Comparison of ENCODE assay signal across 31 cellular contexts in the genomic region with DNA sequence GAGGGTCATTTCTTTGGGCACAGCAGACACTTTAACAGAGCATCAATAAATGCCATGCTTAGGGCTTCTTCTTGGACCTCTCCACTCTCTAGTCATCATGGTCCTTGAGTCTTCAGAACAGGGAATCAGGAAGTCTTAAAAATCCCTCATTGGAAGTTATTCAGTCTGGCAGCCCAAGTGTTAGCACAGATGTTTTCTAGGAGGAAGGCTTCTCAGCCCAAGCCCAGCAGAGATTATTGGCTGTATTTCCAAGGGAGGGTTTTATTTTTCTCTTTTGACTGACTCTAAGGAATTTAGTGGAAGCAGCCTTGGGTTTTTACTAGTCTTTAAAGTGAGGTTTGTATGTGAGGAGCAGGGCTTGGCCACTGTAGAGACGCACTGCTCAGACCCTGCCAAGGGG.
"Had no signal": no experiment of that assay in that cellular context is flagged by ENCODE, and none has a peak within 500 bp of the region (broad histone marks: within the 10 kb centered on the region; RNA-seq: fewer than 3 reads in every experiment).

No MANE protein-coding gene starts in this region.

- H3K36me3 ChIP-seq: breast epithelium had no signal

- H3K4me1 ChIP-seq: adrenal gland, breast epithelium, esophagus muscularis mucosa had no signal

- H3K27me3 ChIP-seq: adrenal gland, breast epithelium, esophagus muscularis mucosa had no signal

- H3K27me3 Mint-ChIP-seq: activated CD4-positive, alpha-beta memory T cell treated with anti-CD3 and anti-CD28 coated beads, Interleukin-2, amount 10 ng/mL, durations not matched to agents 7 days and 5 days; activated CD4-positive, alpha-beta T cell treated with anti-CD3 and anti-CD28 coated beads, Interleukin-2, amount 10 ng/mL, durations not matched to agents 7 days and 5 days; activated naive CD8-positive, alpha-beta T cell; activated T-cell treated with anti-CD3 and anti-CD28 coated beads, Interleukin-2, amount 50 U/mL, for 24 hours; activated T-helper 17 cell treated with anti-CD3 and anti-CD28 coated beads, Interleukin-2, amount 50 U/mL, for 72 hours; brain; effector memory CD8-positive, alpha-beta T cell had no signal

- H3K4me1 Mint-ChIP-seq: activated CD4-positive, alpha-beta memory T cell treated with anti-CD3 and anti-CD28 coated beads, Interleukin-2, amount 10 ng/mL, durations not matched to agents 7 days and 5 days; activated CD4-positive, alpha-beta T cell treated with anti-CD3 and anti-CD28 coated beads, Interleukin-2, amount 10 ng/mL, durations not matched to agents 7 days and 5 days; activated T-helper 17 cell treated with anti-CD3 and anti-CD28 coated beads, Interleukin-2, amount 50 U/mL, for 72 hours; WTC11 had no signal

- H3K9me3 Mint-ChIP-seq: activated CD4-positive, alpha-beta memory T cell treated with anti-CD3 and anti-CD28 coated beads, Interleukin-2, amount 10 ng/mL, durations not matched to agents 7 days and 5 days; activated CD4-positive, alpha-beta T cell treated with anti-CD3 and anti-CD28 coated beads, Interleukin-2, amount 10 ng/mL, durations not matched to agents 7 days and 5 days; activated T-cell treated with anti-CD3 and anti-CD28 coated beads, Interleukin-2, amount 50 U/mL, for 24 hours; activated T-helper 17 cell treated with anti-CD3 and anti-CD28 coated beads, Interleukin-2, amount 50 U/mL, for 72 hours; brain; effector memory CD8-positive, alpha-beta T cell; WTC11 had no signal

- H3K27ac ChIP-seq: adrenal gland, breast epithelium, esophagus muscularis mucosa, VCaP had no signal

- DNase-seq: activated CD4-positive, alpha-beta memory T cell treated with anti-CD3 and anti-CD28 coated beads, Interleukin-2, amount 10 ng/mL, durations not matched to agents 7 days and 5 days; activated CD4-positive, alpha-beta T cell treated with anti-CD3 and anti-CD28 coated beads for 1 hour; activated CD4-positive, alpha-beta T cell treated with anti-CD3 and anti-CD28 coated beads for 4 hours; activated CD4-positive, alpha-beta T cell treated with anti-CD3 and anti-CD28 coated beads, Interleukin-2, amount 10 ng/mL, durations not matched to agents 7 days and 5 days; activated CD4-positive, alpha-beta T cell treated with anti-CD3 and anti-CD28 coated beads, Interleukin-2, amount 50 U/mL, for 4 hours; activated CD8-positive, alpha-beta memory T cell treated with anti-CD3 and anti-CD28 coated beads, Interleukin-2, amount 50 U/mL, for 48 hours; activated effector memory CD4-positive, alpha-beta T cell treated with Interleukin-2 at 50 U/mL for 16 hours; activated gamma-delta T cell treated with Interleukin-2 at 50 U/mL for 16 hours; activated naive CD4-positive, alpha-beta T cell treated with anti-CD3 and anti-CD28 coated beads, Interleukin-2, amount 50 U/mL, for 16 hours; activated naive CD4-positive, alpha-beta T cell treated with Interleukin-2 at 50 U/mL for 16 hours; activated T-cell treated with anti-CD3 and anti-CD28 coated beads for 4 hours; activated T-cell treated with anti-CD3 and anti-CD28 coated beads, Interleukin-2, amount 50 U/mL, for 24 hours; adrenal gland; amygdala; aorta; caudate nucleus; cortex of kidney; dermis blood vessel endothelial cell; effector CD4-positive, alpha-beta T cell; effector memory CD8-positive, alpha-beta T cell; erythroblast; foreskin fibroblast; head of caudate nucleus; T-helper 2 cell had no signal

- H3K27ac Mint-ChIP-seq: activated CD4-positive, alpha-beta memory T cell treated with anti-CD3 and anti-CD28 coated beads, Interleukin-2, amount 10 ng/mL, durations not matched to agents 7 days and 5 days; activated CD4-positive, alpha-beta T cell treated with anti-CD3 and anti-CD28 coated beads, Interleukin-2, amount 10 ng/mL, durations not matched to agents 7 days and 5 days; activated naive CD8-positive, alpha-beta T cell; activated T-cell treated with anti-CD3 and anti-CD28 coated beads, Interleukin-2, amount 50 U/mL, for 24 hours; activated T-helper 17 cell treated with anti-CD3 and anti-CD28 coated beads, Interleukin-2, amount 50 U/mL, for 72 hours; brain; effector memory CD8-positive, alpha-beta T cell; WTC11 had no signal

- H3K4me3 Mint-ChIP-seq: activated CD4-positive, alpha-beta memory T cell treated with anti-CD3 and anti-CD28 coated beads, Interleukin-2, amount 10 ng/mL, durations not matched to agents 7 days and 5 days; activated CD4-positive, alpha-beta T cell treated with anti-CD3 and anti-CD28 coated beads, Interleukin-2, amount 10 ng/mL, durations not matched to agents 7 days and 5 days; activated naive CD8-positive, alpha-beta T cell; activated T-cell treated with anti-CD3 and anti-CD28 coated beads, Interleukin-2, amount 50 U/mL, for 24 hours; activated T-helper 17 cell treated with anti-CD3 and anti-CD28 coated beads, Interleukin-2, amount 50 U/mL, for 72 hours; brain; effector memory CD8-positive, alpha-beta T cell; WTC11 had no signal

- H3K4me3 ChIP-seq: adrenal gland, breast epithelium, esophagus muscularis mucosa had no signal

- ATAC-seq: activated T-helper 17 cell treated with anti-CD3 and anti-CD28 coated beads, Interleukin-2, amount 50 U/mL, for 72 hours; effector memory CD8-positive, alpha-beta T cell; WTC11 had no signal

- H3K9me3 ChIP-seq: adrenal gland, breast epithelium, esophagus muscularis mucosa had no signal
